In genomic region chr6:170089937-170090335, GRCh38 we compare ENCODE assay signal across 12 cellular contexts.
DNase-seq lines count a peak whose midpoint lies in the region; ATAC-seq and TF ChIP-seq lines count a peak whose summit lies in the region.
"Had no signal": no experiment of that assay in that cellular context is flagged by ENCODE, and none has a peak within 500 bp of the region (broad histone marks: within the 10 kb centered on the region; RNA-seq: fewer than 3 reads in every experiment).

No MANE protein-coding gene starts in this region.

- CTCF ChIA-PET in OCI-LY7 (lab: Charles Lee; ENCODE audit: unreplicated experiment) = no interaction called here

- 64 to 65% methylated on average over 11 of the region's 11 CpGs for WGBS in GM23248 (ENCODE audit: low coverage in 1 of 2, low lambda C conversion rate in 2 of 2, missing lambda C conversion rate in 2 of 2), 2 experiments

- no peaks in the 10 kb centered on the region for H3K9me2 ChIP-seq in OCI-LY7 (ENCODE audit: insufficient read depth, low read length)
- H3K9me2 ChIP-seq in GM23248 (ENCODE audit: insufficient read depth) = no peaks in the 10 kb centered on the region

- H3K27me3 ChIP-seq in lower lobe of right lung (ENCODE audit: low read depth) (peaks cover 4% of the 10 kb centered on the region), SJCRH30 (no peaks in the 10 kb centered on the region), GM23248 (replicated peaks; ENCODE audit: insufficient read depth) (no peaks in the 10 kb centered on the region)
- H3K27me3 ChIP-seq: SJSA1 had no signal

- peak overlapping the region; percentile 69 for H3K27ac ChIP-seq in OCI-LY7 (ENCODE audit: low read depth, low read length, poor library complexity, severe bottlenecking)
- no peak overlapping the region for H3K27ac ChIP-seq in lower lobe of right lung
- no peak overlapping the region for H3K27ac ChIP-seq in SJCRH30
- no peak overlapping the region for H3K27ac ChIP-seq in GM23248
- H3K27ac ChIP-seq: SJSA1 had no signal

- H4K20me1 ChIP-seq in OCI-LY7 (ENCODE audit: insufficient read depth, low read length) (no peaks in the 10 kb centered on the region), GM23248 (ENCODE audit: insufficient read depth) (no peaks in the 10 kb centered on the region)

- BruUV-seq in OCI-LY7 (replicated peaks; lab: Mats Ljungman, UMichigan) = no TSS peak

- peak overlapping the region; percentile 65 for H3K4me2 ChIP-seq in OCI-LY7 (ENCODE audit: low read length)
- no peak overlapping the region for H3K4me2 ChIP-seq in GM23248 (ENCODE audit: unreplicated experiment)

- H3K4me1 ChIP-seq in OCI-LY7 (ENCODE audit: insufficient read depth, low read length, poor library complexity, severe bottlenecking) = peaks cover 31% of the 10 kb centered on the region
- H3K4me1 ChIP-seq in lower lobe of right lung = peaks cover 12% of the 10 kb centered on the region
- H3K4me1 ChIP-seq in SJCRH30 = no peaks in the 10 kb centered on the region
- H3K4me1 ChIP-seq in GM23248 (ENCODE audit: insufficient read depth) = no peaks in the 10 kb centered on the region
- H3K4me1 ChIP-seq: SJSA1 had no signal

- H3K79me2 ChIP-seq in OCI-LY7 (ENCODE audit: insufficient read depth, low read depth, low read length) (no peaks in the 10 kb centered on the region), GM23248 (ENCODE audit: insufficient read depth) (no peaks in the 10 kb centered on the region)

- peak overlapping the region; percentile 49 for H3K4me3 ChIP-seq in OCI-LY7 (ENCODE audit: low read depth, low read length, poor library complexity, severe bottlenecking)
- H3K4me3 ChIP-seq in lower lobe of right lung = no peak overlapping the region
- H3K4me3 ChIP-seq in SJCRH30 = no peak overlapping the region
- H3K4me3 ChIP-seq in GM23248 = no peak overlapping the region
- H3K4me3 ChIP-seq: SJSA1 had no signal

- TF ChIP-seq CTCF in OCI-LY7 (conservative IDR thresholded peaks at IDR 0.05; ENCODE audit: low read length) (no peak), lower lobe of right lung (IDR thresholded peaks at IDR 0.05) (no peak)

- ATAC-seq in GM18505 (IDR thresholded peaks at IDR 0.05; ENCODE audit: unreplicated experiment) = peak; percentile 15
- ATAC-seq in GM21526 (IDR thresholded peaks at IDR 0.05; ENCODE audit: low FRiP score, unreplicated experiment) = peak; percentile 7
- ATAC-seq in lower lobe of right lung = no peak
- ATAC-seq in HG03095 (IDR thresholded peaks at IDR 0.05; ENCODE audit: unreplicated experiment) = no peak

- H3K36me3 ChIP-seq in OCI-LY7 (ENCODE audit: insufficient read depth, low read length) (no peaks in the 10 kb centered on the region), lower lobe of right lung (no peaks in the 10 kb centered on the region), SJCRH30 (no peaks in the 10 kb centered on the region), GM23248 (ENCODE audit: low read depth) (no peaks in the 10 kb centered on the region)
- H3K36me3 ChIP-seq: heart left ventricle, SJSA1 had no signal

- in situ Hi-C loops in GM23248 (cut with MboI) = no loop called here

- DNase-seq in OCI-LY7 (ENCODE audit: low spot score) (no peak), lower lobe of right lung (peak; percentile 24), NCI-H2029 (lab: John Stamatoyannopoulos, UW) (no peak), SJCRH30 (no peak), GM23248 (no peak)
- DNase-seq: amygdala, IMR-90 had no signal

- intact Hi-C loops in OCI-LY7 (cut with micrococcal nuclease; ENCODE audit: unreplicated experiment) = loop anchor here (2.0 to 10.0 kb wide), 3 partner anchors 95 to 299 kb away; no protein-coding TSS in a partner anchor
- intact Hi-C loops in lower lobe of right lung (cut with DNase I) = no loop called here

- no peak overlapping the region for H3K9ac ChIP-seq in GM23248

- no peaks in the 10 kb centered on the region for H3F3A ChIP-seq in GM23248 (ENCODE audit: insufficient read depth)

- H3K9me3 ChIP-seq in OCI-LY7 (ENCODE audit: low read length) (no peaks in the 10 kb centered on the region), lower lobe of right lung (no peaks in the 10 kb centered on the region), SJCRH30 (replicated peaks) (no peaks in the 10 kb centered on the region), GM23248 (ENCODE audit: low read depth) (no peaks in the 10 kb centered on the region)
- H3K9me3 ChIP-seq: heart left ventricle had no signal

- TF ChIP-seq POLR2A in GM18505 (IDR thresholded peaks at IDR 0.05; ENCODE audit: borderline replicate concordance, extremely low read depth, insufficient read depth, insufficient read length) = no peak

- H2AFZ ChIP-seq in OCI-LY7 (ENCODE audit: low read length) = peak overlapping the region; percentile 97
- no peak overlapping the region for H2AFZ ChIP-seq in GM23248

- POLR2A ChIA-PET in OCI-LY7 (lab: Charles Lee) = interaction anchor here (0.8 to 1.6 kb wide), 4 partner anchors 14 to 215 kb away, joined by 3 to 6 read pairs (median 4); no protein-coding TSS in a partner anchor

Comparison
In these comparisons a context has a peak if more than half of its experiments do, and no peak if none do; other contexts are left out.
1. ATAC-seq: peak in GM18505 (single experiment) and GM21526 (single experiment); none in lower lobe of right lung (0 of 2) and HG03095 (single experiment).